8 cellular contexts compared by ENCODE assay signal in genomic region chr19:46863818-46864629, GRCh38. TPM values are rescaled to one million over a fixed set of nuclear protein-coding genes. Genes with fewer than 3 reads are reported as not detected.
A peak's percentile ranks its signal among the peaks of the same experiment; 100 is the strongest.
DNase-seq lines count a peak whose midpoint lies in the region; ATAC-seq and TF ChIP-seq lines count a peak whose summit lies in the region.

No MANE protein-coding gene starts in this region.

- DNase-seq in EL, result peak; percentile 93
- no peak for DNase-seq in NT2/D1 (ENCODE audit: low read depth, low spot score)
- DNase-seq in fibroblast of mammary gland (ENCODE audit: low read depth), result peak; percentile 48
- peak; percentile 45 for DNase-seq in sciatic nerve (ENCODE audit: low spot score)
- DNase-seq in COR-L47 (lab: John Stamatoyannopoulos, UW), result no peak

- no peaks in the 10 kb centered on the region for H3K4me1 ChIP-seq in NT2/D1 (ENCODE audit: insufficient read depth, insufficient read length)

- H3K4me3 ChIP-seq in NT2/D1 (ENCODE audit: insufficient read length, low read depth), result peak overlapping the region; percentile 62
- peak overlapping the region; percentile 22 for H3K4me3 ChIP-seq in fibroblast of mammary gland (ENCODE audit: control insufficient read depth, low read depth, low read length)

- peaks cover 8% of the 10 kb centered on the region for H3K36me3 ChIP-seq in NT2/D1 (ENCODE audit: insufficient read depth, insufficient read length, low read length)

- peak overlapping the region; percentile 89 for H3K9ac ChIP-seq in NT2/D1 (ENCODE audit: insufficient read length, low read depth)

- no peaks in the 10 kb centered on the region for H3K27me3 ChIP-seq in NT2/D1 (ENCODE audit: insufficient read depth, insufficient read length)

- intact Hi-C loops in sciatic nerve (cut with DNase I), result loop anchor here (5.0 kb wide), 1 partner anchor 128 kb away; no protein-coding TSS in a partner anchor

- H3K9me3 ChIP-seq in NT2/D1 (ENCODE audit: insufficient read depth, low read length), result no peaks in the 10 kb centered on the region

- ATAC-seq in sciatic nerve (no peak), GM21390 (IDR thresholded peaks at IDR 0.05; ENCODE audit: unreplicated experiment) (no peak), HG03280 (IDR thresholded peaks at IDR 0.05; ENCODE audit: unreplicated experiment) (no peak), GM18517 (IDR thresholded peaks at IDR 0.05; ENCODE audit: unreplicated experiment) (no peak)

- TF ChIP-seq CTCF in fibroblast of mammary gland (conservative IDR thresholded peaks at IDR 0.05; ENCODE audit: control insufficient read depth, insufficient read depth, low read depth, low read length), result no peak

RNA-seq across cellular contexts. Expression of gene ARHGAP35, which starts 3.2 kb away (rescaled TPM):
- total RNA-seq in sciatic nerve, result 67.0 TPM

RNA-seq across cellular contexts. Expression of gene AP2S1, which starts 13.4 kb away (rescaled TPM):
- total RNA-seq in sciatic nerve, result 59.7 TPM

Comparison
In these comparisons a context has a peak if more than half of its experiments do, and no peak if none do; other contexts are left out.
1. DNase-seq: peak in EL (single experiment), fibroblast of mammary gland (single experiment) and sciatic nerve (single experiment); none in NT2/D1 (single experiment) and COR-L47 (single experiment).